11 cellular contexts compared by ENCODE assay signal in genomic region chr11:126132319-126132718, GRCh38.
DNase-seq lines count a peak whose midpoint lies in the region; ATAC-seq and TF ChIP-seq lines count a peak whose summit lies in the region.
"Had no signal": no experiment of that assay in that cellular context is flagged by ENCODE, and none has a peak within 500 bp of the region (broad histone marks: within the 10 kb centered on the region; RNA-seq: fewer than 3 reads in every experiment).

No MANE protein-coding gene starts in this region.

- peak overlapping the region; percentile 56 for H3K27ac ChIP-seq in PC-9

- intact Hi-C loops in PC-9 (cut with micrococcal nuclease; ENCODE audit: unreplicated experiment), result loop anchor here (2.0 kb wide), 1 partner anchor 60 kb away; no protein-coding TSS in a partner anchor

- no peaks in the 10 kb centered on the region for H3K9me3 Mint-ChIP-seq in progenitor cell of endocrine pancreas (ENCODE audit: low read depth)

- ATAC-seq in GM19397 (IDR thresholded peaks at IDR 0.05; ENCODE audit: unreplicated experiment), result no peak

- peaks cover 10% of the 10 kb centered on the region for H3K4me1 Mint-ChIP-seq in progenitor cell of endocrine pancreas (ENCODE audit: low read depth)

- peak overlapping the region; percentile 66 for H3K4me2 ChIP-seq in PC-9

- H3K79me2 ChIP-seq in PC-9 (ENCODE audit: low read depth), result no peaks in the 10 kb centered on the region

- H2AFZ ChIP-seq in PC-9, result no peak overlapping the region

- TF ChIP-seq CTCF in PC-9 (conservative IDR thresholded peaks at IDR 0.05), result no peak; the same call in 1 of the 2 replicates
- peak; percentile 19 for TF ChIP-seq CTCF in fibroblast of the aortic adventitia (IDR thresholded peaks at IDR 0.05; ENCODE audit: insufficient read depth, low read length)
- TF ChIP-seq CTCF in progenitor cell of endocrine pancreas (IDR thresholded peaks at IDR 0.05; ENCODE audit: unreplicated experiment), result peak; percentile 10

- no peak overlapping the region for H3K4me3 Mint-ChIP-seq in progenitor cell of endocrine pancreas (ENCODE audit: low read depth)

- H4K20me1 ChIP-seq in PC-9 (ENCODE audit: insufficient read depth), result no peaks in the 10 kb centered on the region

- no peaks in the 10 kb centered on the region for H3K27me3 ChIP-seq in H7 (ENCODE audit: control insufficient read depth, insufficient read depth, low read length)
- peaks cover 2% of the 10 kb centered on the region; the same call in 1 of the 2 replicates for H3K27me3 ChIP-seq in PC-9 (ENCODE audit: insufficient read depth, low read depth)

- CTCF ChIA-PET in PC-9 (lab: Charles Lee), result interaction anchor here (0.9 kb wide), 1 partner anchor 8 kb away, joined by 3 read pairs; no protein-coding TSS in a partner anchor

- no peaks in the 10 kb centered on the region for H3K9me3 ChIP-seq in PC-9 (ENCODE audit: insufficient read depth, low read depth)

- no peaks in the 10 kb centered on the region for H3K9me2 ChIP-seq in PC-9 (ENCODE audit: insufficient read depth)

- H3K36me3 ChIP-seq in H7 (replicated peaks; ENCODE audit: control insufficient read depth, insufficient read depth, low read length) (no peaks in the 10 kb centered on the region), PC-9 (ENCODE audit: low read depth) (no peaks in the 10 kb centered on the region)

- POLR2A ChIA-PET in PC-9 (lab: Charles Lee; ENCODE audit: unreplicated experiment), result interaction anchor here (0.5 to 1.2 kb wide), 5 partner anchors 31 to 1022 kb away, joined by 3 to 4 read pairs (median 3); no protein-coding TSS in a partner anchor

- no peaks in the 10 kb centered on the region for H3K36me3 Mint-ChIP-seq in progenitor cell of endocrine pancreas (ENCODE audit: insufficient read depth)

- H3K27me3 Mint-ChIP-seq in progenitor cell of endocrine pancreas, result peaks cover 20% of the 10 kb centered on the region

- H3K4me3 ChIP-seq in H7 (ENCODE audit: insufficient read depth, low read depth, low read length) (no peak overlapping the region), PC-9 (no peak overlapping the region), fibroblast of the aortic adventitia (ENCODE audit: low read depth, low read length) (no peak overlapping the region)

- H3K27ac Mint-ChIP-seq in progenitor cell of endocrine pancreas, result peak overlapping the region; percentile 5

- H3F3A ChIP-seq in PC-9 (ENCODE audit: insufficient read depth, low read depth), result no peaks in the 10 kb centered on the region

- DNase-seq in H7 (peak; percentile 39), PC-9 (peak; percentile 62 to 91), fibroblast of the aortic adventitia (ENCODE audit: low read depth) (peak; percentile 79), progenitor cell of endocrine pancreas (ENCODE audit: low spot score, unreplicated experiment) (no peak), AML-193 (lab: John Stamatoyannopoulos, UW) (no peak), NCI-H345 (lab: John Stamatoyannopoulos, UW) (no peak), activated T-cell treated with anti-CD3 and anti-CD28 coated beads for 4 hours (no peak)
- DNase-seq: activated CD4-positive, alpha-beta T cell treated with anti-CD3 and anti-CD28 coated beads for 4 hours; amniotic stem cell; NCI-H524 had no signal

- peaks cover 30% of the 10 kb centered on the region for H3K4me1 ChIP-seq in PC-9 (replicated peaks; ENCODE audit: insufficient read depth)

- no TSS peak for BruUV-seq in PC-9 (replicated peaks; lab: Mats Ljungman, UMichigan)

Comparison
In these comparisons a context has a peak if more than half of its experiments do, and no peak if none do; other contexts are left out.
1. DNase-seq: peak in H7 (single experiment), PC-9 (2 of 2) and fibroblast of the aortic adventitia (single experiment); none in progenitor cell of endocrine pancreas (single experiment), AML-193 (0 of 2), NCI-H345 (single experiment) and activated T-cell treated with anti-CD3 and anti-CD28 coated beads for 4 hours (single experiment).